17 cellular contexts compared by ENCODE assay signal in the genomic region with DNA sequence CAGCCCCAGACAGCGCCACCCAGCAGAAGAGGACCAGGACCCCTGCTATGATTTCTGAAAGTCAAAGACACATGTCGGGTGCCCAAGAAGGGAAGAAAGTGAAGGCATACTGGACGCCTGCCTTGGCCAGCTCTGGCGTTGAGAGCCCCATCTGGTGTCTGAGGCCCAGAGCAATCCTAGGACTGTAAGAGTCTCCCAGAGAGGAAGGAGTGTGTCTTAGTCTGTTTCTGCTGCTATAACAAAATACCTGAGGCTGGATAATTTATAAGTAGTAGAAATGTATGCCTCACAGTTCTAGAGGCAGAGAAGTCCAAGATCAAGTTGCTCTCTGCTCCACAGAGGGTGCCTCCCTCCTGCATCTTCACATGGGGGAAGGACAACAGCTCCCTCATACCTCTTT. TPM values are rescaled to one million over a fixed set of nuclear protein-coding genes. Genes with fewer than 3 reads are reported as not detected.
DNase-seq lines count a peak whose midpoint lies in the region; ATAC-seq and TF ChIP-seq lines count a peak whose summit lies in the region.
"Had no signal": no experiment of that assay in that cellular context is flagged by ENCODE, and none has a peak within 500 bp of the region (broad histone marks: within the 10 kb centered on the region; RNA-seq: fewer than 3 reads in every experiment).

No MANE protein-coding gene starts in this region.

- TF ChIP-seq CTCF in activated B cell treated with CpG ODN at 0.5 μM for 24 hours (IDR thresholded peaks at IDR 0.05) = no peak
- no peak for TF ChIP-seq CTCF in spleen (IDR thresholded peaks at IDR 0.05 in 8 of 11, conservative IDR thresholded peaks at IDR 0.05 in 3 of 11)
- no peak for TF ChIP-seq CTCF in colonic mucosa (IDR thresholded peaks at IDR 0.05)

- no peaks in the 10 kb centered on the region for H3K36me3 ChIP-seq in H7 (replicated peaks; ENCODE audit: control insufficient read depth, insufficient read depth, low read length)
- H3K36me3 ChIP-seq in spleen = no peaks in the 10 kb centered on the region
- H3K36me3 ChIP-seq in colonic mucosa = no peaks in the 10 kb centered on the region

- WGBS in spleen, 5 donors = 92 to 99% (median 93%) methylated on average over 4 of the region's 4 CpGs

- ATAC-seq in activated B cell treated with CpG ODN at 0.5 μM for 24 hours (ENCODE audit: low read depth) = no peak
- ATAC-seq: GM12878, GM23338 had no signal

- DNase-seq in H7 = peak; percentile 22
- DNase-seq in activated B cell treated with CpG ODN at 0.5 μM for 24 hours = peak; percentile 7
- peak; percentile 14 for DNase-seq in spleen
- DNase-seq in COLO829 (ENCODE audit: low spot score) = no peak
- DNase-seq in colonic mucosa = no peak
- no peak for DNase-seq in GOT3 (lab: John Stamatoyannopoulos, UW)
- DNase-seq: C1 segment of cervical spinal cord; Caco-2; CD4-positive, alpha-beta memory T cell; DMS153; EL; GDM1; HCEC 1CT had no signal

- no peaks in the 10 kb centered on the region for H3K4me1 Mint-ChIP-seq in activated B cell treated with CpG ODN at 0.5 μM for 24 hours
- H3K4me1 Mint-ChIP-seq: CD4-positive, alpha-beta memory T cell had no signal

- TF ChIP-seq POLR2A in spleen (IDR thresholded peaks at IDR 0.05) = no peak

- CTCF ChIA-PET in activated B cell treated with CpG ODN at 0.5 μM for 24 hours (lab: Charles Lee) = no interaction called here

- H3K27ac Mint-ChIP-seq in activated B cell treated with CpG ODN at 0.5 μM for 24 hours = no peak overlapping the region
- H3K27ac Mint-ChIP-seq: GM23338 had no signal

- POLR2A ChIA-PET in activated B cell treated with CpG ODN at 0.5 μM for 24 hours (lab: Charles Lee) = no interaction called here

- no peak overlapping the region for H3K9ac ChIP-seq in colonic mucosa (ENCODE audit: low read depth in 2 of 2, low read length in 2 of 2)

- H3K27me3 ChIP-seq in H7 (ENCODE audit: control insufficient read depth, insufficient read depth, low read length) = no peaks in the 10 kb centered on the region
- peaks cover 0 to 18% (median 0%) of the 10 kb centered on the region in 7 donors for H3K27me3 ChIP-seq in spleen (replicated peaks in 1 of 7)
- H3K27me3 ChIP-seq in colonic mucosa = no peaks in the 10 kb centered on the region

- H3K4me3 ChIP-seq in H7 (ENCODE audit: insufficient read depth, low read depth, low read length) (no peak overlapping the region), spleen (no peak overlapping the region), colonic mucosa (no peak overlapping the region)
- H3K4me3 ChIP-seq: GM12878, GM23338 had no signal

- H3K4me1 ChIP-seq in spleen (peaks cover 0 to 4% (median 0%) of the 10 kb centered on the region in 6 donors), colonic mucosa (no peaks in the 10 kb centered on the region)
- H3K4me1 ChIP-seq: Caco-2 had no signal

- no peaks in the 10 kb centered on the region for H3K9me3 Mint-ChIP-seq in activated B cell treated with CpG ODN at 0.5 μM for 24 hours
- H3K9me3 Mint-ChIP-seq: GM23338 had no signal

- H3K9me3 ChIP-seq in spleen (no peaks in the 10 kb centered on the region), colonic mucosa (no peaks in the 10 kb centered on the region)
- H3K9me3 ChIP-seq: Caco-2 had no signal

- intact Hi-C loops in activated B cell treated with CpG ODN at 0.5 μM for 24 hours (cut with micrococcal nuclease) = no loop called here
- intact Hi-C loops in spleen (cut with DNase I; ENCODE audit: low total_unique reads) = no loop called here
- intact Hi-C loops in colonic mucosa (cut with DNase I) = no loop called here

- H3K27ac ChIP-seq in spleen = no peak overlapping the region
- no peak overlapping the region for H3K27ac ChIP-seq in colonic mucosa

- H3K36me3 Mint-ChIP-seq in activated B cell treated with CpG ODN at 0.5 μM for 24 hours (ENCODE audit: low read depth) = no peaks in the 10 kb centered on the region
- H3K36me3 Mint-ChIP-seq: CD4-positive, alpha-beta memory T cell had no signal

- H3K4me3 Mint-ChIP-seq in activated B cell treated with CpG ODN at 0.5 μM for 24 hours = no peak overlapping the region
- H3K4me3 Mint-ChIP-seq: CD4-positive, alpha-beta memory T cell; GM23338 had no signal

- peaks cover 2% of the 10 kb centered on the region for H3K27me3 Mint-ChIP-seq in activated B cell treated with CpG ODN at 0.5 μM for 24 hours

RNA-seq across cellular contexts. Expression of gene RASGEF1C, which starts 10.8 kb away (rescaled TPM):
- total RNA-seq in H7 (2014; rRNA removed; shearing (Covaris generic)) = 0.78 and 1.4 TPM in 2 replicates
- not detected in 2 replicates for total RNA-seq in activated B cell treated with CpG ODN at 0.5 μM for 24 hours
- 1 to 10 TPM in 1 of 7 donors, under 1 TPM in 1, not detected in 5; 0.17 to 1.1 TPM for total RNA-seq in spleen
- polyA plus RNA-seq in spleen = under 1 TPM in 2 of 3 donors, not detected in 1; 0.06 to 0.26 TPM
- under 1 TPM in 1 of 2 donors, not detected in 1; 0.85 TPM for total RNA-seq in colonic mucosa
- total RNA-seq: A673; Caco-2; CD4-positive, alpha-beta memory T cell; GM12878 had no signal
- polyA plus RNA-seq: BJ; CD4-positive, alpha-beta memory T cell; GM12878 had no signal

Comparison
In these comparisons a context has a peak if more than half of its experiments do, and no peak if none do; other contexts are left out.
1. DNase-seq: peak in H7 (single experiment), activated B cell treated with CpG ODN at 0.5 μM for 24 hours (single experiment) and spleen (single experiment); none in COLO829 (single experiment), colonic mucosa (single experiment) and GOT3 (single experiment).